In the genomic region with DNA sequence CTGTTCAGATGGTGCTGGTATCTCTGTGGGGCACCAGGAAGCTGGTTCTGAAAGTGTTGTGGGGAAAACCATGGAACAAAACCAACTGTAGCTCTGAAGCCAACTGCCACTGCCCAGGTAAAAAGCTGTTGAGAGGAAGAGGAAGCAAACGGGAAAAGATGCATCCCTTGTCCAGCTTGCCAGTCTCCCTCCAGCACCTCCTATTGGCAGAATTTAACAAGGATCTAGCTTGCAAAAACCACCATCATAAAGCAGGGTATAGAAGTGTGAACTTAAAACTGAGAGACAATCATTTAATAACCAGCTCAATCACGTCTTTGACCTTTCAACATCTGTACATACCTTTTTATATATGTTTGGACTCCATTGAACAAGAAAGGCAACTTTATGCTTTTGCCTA, we compare ENCODE assay signal across 26 cellular contexts. TPM values are rescaled to one million over a fixed set of nuclear protein-coding genes. Genes with fewer than 3 reads are reported as not detected.
"Had no signal": no experiment of that assay in that cellular context is flagged by ENCODE, and none has a peak within 500 bp of the region (broad histone marks: within the 10 kb centered on the region; RNA-seq: fewer than 3 reads in every experiment).

No MANE protein-coding gene starts in this region.

- H3K4me1 Mint-ChIP-seq: activated B cell treated with CpG ODN at 0.5 μM for 24 hours; activated CD4-positive, alpha-beta memory T cell treated with anti-CD3 and anti-CD28 coated beads, Interleukin-2, amount 10 ng/mL, durations not matched to agents 7 days and 5 days; activated CD8-positive, alpha-beta memory T cell treated with anti-CD3 and anti-CD28 coated beads, Interleukin-2, amount 10 ng/mL, durations not matched to agents 7 days and 5 days; activated naive CD8-positive, alpha-beta T cell treated with anti-CD3 and anti-CD28 coated beads, Interleukin-2, amount 50 U/mL, for 24 hours; activated T-helper 17 cell treated with anti-CD3 and anti-CD28 coated beads, Interleukin-2, amount 50 U/mL, for 72 hours; central memory CD8-positive, alpha-beta T cell; nephron progenitor cell; stimulated activated memory B cell treated with anti-CD40 and anti-IgM and Interleukin-4, amounts not matched to agents 10 μg/mL and 1 μg/mL and 100 μg/mL, for 72 hours had no signal

- H3K36me3 Mint-ChIP-seq: activated CD8-positive, alpha-beta memory T cell treated with anti-CD3 and anti-CD28 coated beads, Interleukin-2, amount 10 ng/mL, durations not matched to agents 7 days and 5 days; stimulated activated memory B cell treated with anti-CD40 and anti-IgM and Interleukin-4, amounts not matched to agents 10 μg/mL and 1 μg/mL and 100 μg/mL, for 72 hours; type B pancreatic cell had no signal

- H3K9me3 ChIP-seq: colonic mucosa, gastroesophageal sphincter, spleen, testis had no signal

- ATAC-seq: activated CD8-positive, alpha-beta memory T cell treated with anti-CD3 and anti-CD28 coated beads, Interleukin-2, amount 10 ng/mL, durations not matched to agents 7 days and 5 days; activated naive CD8-positive, alpha-beta T cell treated with anti-CD3 and anti-CD28 coated beads, Interleukin-2, amount 50 U/mL, for 24 hours; activated T-helper 17 cell treated with anti-CD3 and anti-CD28 coated beads, Interleukin-2, amount 50 U/mL, for 72 hours; esophagus mucosa; gastroesophageal sphincter; heart right ventricle; stimulated activated memory B cell treated with anti-CD40 and anti-IgM and Interleukin-4, amounts not matched to agents 10 μg/mL and 1 μg/mL and 100 μg/mL, for 72 hours had no signal

- H3K27me3 ChIP-seq: brain microvascular endothelial cell, colonic mucosa, gastroesophageal sphincter, testis had no signal

- H3K36me3 ChIP-seq: brain microvascular endothelial cell, colonic mucosa, gastroesophageal sphincter, heart right ventricle, spleen had no signal

- H3K27ac Mint-ChIP-seq: activated B cell treated with CpG ODN at 0.5 μM for 24 hours; activated CD4-positive, alpha-beta memory T cell treated with anti-CD3 and anti-CD28 coated beads, Interleukin-2, amount 10 ng/mL, durations not matched to agents 7 days and 5 days; activated CD8-positive, alpha-beta memory T cell treated with anti-CD3 and anti-CD28 coated beads, Interleukin-2, amount 10 ng/mL, durations not matched to agents 7 days and 5 days; activated naive CD8-positive, alpha-beta T cell treated with anti-CD3 and anti-CD28 coated beads, Interleukin-2, amount 50 U/mL, for 24 hours; activated T-helper 17 cell treated with anti-CD3 and anti-CD28 coated beads, Interleukin-2, amount 50 U/mL, for 72 hours; nephron progenitor cell; stimulated activated memory B cell treated with anti-CD40 and anti-IgM and Interleukin-4, amounts not matched to agents 10 μg/mL and 1 μg/mL and 100 μg/mL, for 72 hours; T-helper 2 cell treated with Interferon-gamma antibody and Interleukin-4, amounts not matched to agents 5 μg/mL and 100 μg/mL, for 36 hours; type B pancreatic cell had no signal

- H3K9me3 Mint-ChIP-seq: activated B cell treated with CpG ODN at 0.5 μM for 24 hours; activated CD4-positive, alpha-beta memory T cell treated with anti-CD3 and anti-CD28 coated beads, Interleukin-2, amount 10 ng/mL, durations not matched to agents 7 days and 5 days; activated naive CD8-positive, alpha-beta T cell treated with anti-CD3 and anti-CD28 coated beads, Interleukin-2, amount 50 U/mL, for 24 hours; activated T-helper 17 cell treated with anti-CD3 and anti-CD28 coated beads, Interleukin-2, amount 50 U/mL, for 72 hours; central memory CD8-positive, alpha-beta T cell; nephron progenitor cell; stimulated activated memory B cell treated with anti-CD40 and anti-IgM and Interleukin-4, amounts not matched to agents 10 μg/mL and 1 μg/mL and 100 μg/mL, for 72 hours; T-helper 2 cell treated with Interferon-gamma antibody and Interleukin-4, amounts not matched to agents 5 μg/mL and 100 μg/mL, for 36 hours; type B pancreatic cell had no signal

- DNase-seq: activated B cell treated with CpG ODN at 0.5 μM for 24 hours; activated CD4-positive, alpha-beta memory T cell treated with anti-CD3 and anti-CD28 coated beads, Interleukin-2, amount 10 ng/mL, durations not matched to agents 7 days and 5 days; activated CD4-positive, alpha-beta T cell treated with anti-CD3 and anti-CD28 coated beads for 4 hours; activated CD8-positive, alpha-beta memory T cell treated with anti-CD3 and anti-CD28 coated beads, Interleukin-2, amount 10 ng/mL, durations not matched to agents 7 days and 5 days; activated naive CD4-positive, alpha-beta T cell treated with Interleukin-2 at 50 U/mL for 16 hours; activated naive CD8-positive, alpha-beta T cell treated with anti-CD3 and anti-CD28 coated beads, Interleukin-2, amount 50 U/mL, for 24 hours; aorta; brain microvascular endothelial cell; colonic mucosa; heart right ventricle; nephron progenitor cell; occipital lobe; retina; spleen; stimulated activated CD4-positive, alpha-beta T cell treated with anti-CD3 and anti-CD28 coated beads, Interleukin-4, amount 100 ng/mL, for 4 hours; testis had no signal

- H3K4me3 Mint-ChIP-seq: activated B cell treated with CpG ODN at 0.5 μM for 24 hours; activated CD4-positive, alpha-beta memory T cell treated with anti-CD3 and anti-CD28 coated beads, Interleukin-2, amount 10 ng/mL, durations not matched to agents 7 days and 5 days; activated CD8-positive, alpha-beta memory T cell treated with anti-CD3 and anti-CD28 coated beads, Interleukin-2, amount 10 ng/mL, durations not matched to agents 7 days and 5 days; activated naive CD8-positive, alpha-beta T cell treated with anti-CD3 and anti-CD28 coated beads, Interleukin-2, amount 50 U/mL, for 24 hours; activated T-helper 17 cell treated with anti-CD3 and anti-CD28 coated beads, Interleukin-2, amount 50 U/mL, for 72 hours; central memory CD8-positive, alpha-beta T cell; nephron progenitor cell; stimulated activated memory B cell treated with anti-CD40 and anti-IgM and Interleukin-4, amounts not matched to agents 10 μg/mL and 1 μg/mL and 100 μg/mL, for 72 hours; T-helper 2 cell treated with Interferon-gamma antibody and Interleukin-4, amounts not matched to agents 5 μg/mL and 100 μg/mL, for 36 hours; type B pancreatic cell had no signal

- H3K4me3 ChIP-seq: colonic mucosa, gastroesophageal sphincter, heart right ventricle, spleen, testis had no signal

- H3K4me1 ChIP-seq: colonic mucosa, gastroesophageal sphincter, heart right ventricle, spleen, testis had no signal

- H3K27ac ChIP-seq: brain microvascular endothelial cell, colonic mucosa, gastroesophageal sphincter, heart right ventricle, spleen, testis had no signal

RNA-seq across cellular contexts. Expression of gene PATE1, which starts 4.5 kb away (rescaled TPM):
- total RNA-seq: activated B cell treated with CpG ODN at 0.5 μM for 24 hours; activated CD4-positive, alpha-beta memory T cell treated with anti-CD3 and anti-CD28 coated beads, Interleukin-2, amount 10 ng/mL, durations not matched to agents 7 days and 5 days; activated CD8-positive, alpha-beta memory T cell treated with anti-CD3 and anti-CD28 coated beads, Interleukin-2, amount 10 ng/mL, durations not matched to agents 7 days and 5 days; activated T-helper 17 cell treated with anti-CD3 and anti-CD28 coated beads, Interleukin-2, amount 50 U/mL, for 72 hours; aorta; colonic mucosa; esophagus mucosa; heart right ventricle; lung microvascular endothelial cell; myocyte; occipital lobe; posterior vena cava; spleen; testis had no signal
- polyA plus RNA-seq: aorta, heart right ventricle, spleen had no signal

RNA-seq across cellular contexts. Expression of gene PATE2, which starts 28.0 kb away (rescaled TPM):
- total RNA-seq: activated B cell treated with CpG ODN at 0.5 μM for 24 hours; activated CD4-positive, alpha-beta memory T cell treated with anti-CD3 and anti-CD28 coated beads, Interleukin-2, amount 10 ng/mL, durations not matched to agents 7 days and 5 days; activated CD8-positive, alpha-beta memory T cell treated with anti-CD3 and anti-CD28 coated beads, Interleukin-2, amount 10 ng/mL, durations not matched to agents 7 days and 5 days; activated T-helper 17 cell treated with anti-CD3 and anti-CD28 coated beads, Interleukin-2, amount 50 U/mL, for 72 hours; aorta; colonic mucosa; esophagus mucosa; heart right ventricle; myocyte; spleen had no signal
- polyA plus RNA-seq: aorta, heart right ventricle, spleen had no signal

RNA-seq across cellular contexts. Expression of gene PATE3, which starts 37.3 kb away (rescaled TPM):
- total RNA-seq: activated B cell treated with CpG ODN at 0.5 μM for 24 hours; activated CD4-positive, alpha-beta memory T cell treated with anti-CD3 and anti-CD28 coated beads, Interleukin-2, amount 10 ng/mL, durations not matched to agents 7 days and 5 days; activated CD8-positive, alpha-beta memory T cell treated with anti-CD3 and anti-CD28 coated beads, Interleukin-2, amount 10 ng/mL, durations not matched to agents 7 days and 5 days; activated T-helper 17 cell treated with anti-CD3 and anti-CD28 coated beads, Interleukin-2, amount 50 U/mL, for 72 hours; aorta; colonic mucosa; esophagus mucosa; gastroesophageal sphincter; heart right ventricle; lung microvascular endothelial cell; myocyte; occipital lobe; posterior vena cava; spleen; testis had no signal
- polyA plus RNA-seq: aorta, heart right ventricle, spleen had no signal
